In genomic region chr4:37665347-37666009, GRCh38 we compare ENCODE assay signal across 16 cellular contexts. TPM values are rescaled to one million over a fixed set of nuclear protein-coding genes. Genes with fewer than 3 reads are reported as not detected.
DNase-seq lines count a peak whose midpoint lies in the region; ATAC-seq, FAIRE-seq and TF ChIP-seq lines count a peak whose summit lies in the region.
"Had no signal": no experiment of that assay in that cellular context is flagged by ENCODE, and none has a peak within 500 bp of the region (broad histone marks: within the 10 kb centered on the region; RNA-seq: fewer than 3 reads in every experiment).

No MANE protein-coding gene starts in this region.

- no TSS peak for BruUV-seq in Caco-2 (replicated peaks; lab: Mats Ljungman, UMichigan)

- H3K4me1 Mint-ChIP-seq in Caco-2 (ENCODE audit: low read depth, unreplicated experiment) = peaks cover 22% of the 10 kb centered on the region

- H3K36me3 Mint-ChIP-seq in Caco-2 (ENCODE audit: insufficient read depth, unreplicated experiment) = peaks cover 5% of the 10 kb centered on the region
- H3K36me3 Mint-ChIP-seq: natural killer cell treated with Interleukin-12 subunit alpha and Interleukin-12 subunit beta and Interleukin-15 and Interleukin-18, amount 100 ng/mL, for 72 hours had no signal

- H3K4me3 Mint-ChIP-seq in Caco-2 (ENCODE audit: unreplicated experiment) = peak overlapping the region; percentile 51
- H3K4me3 Mint-ChIP-seq: activated CD4-positive, alpha-beta memory T cell treated with anti-CD3 and anti-CD28 coated beads, Interleukin-2, amount 10 ng/mL, durations not matched to agents 7 days and 5 days; T-helper 17 cell had no signal

- no peak overlapping the region for H3K4me3 ChIP-seq in Caco-2 (ENCODE audit: low read depth, low read length)
- no peak overlapping the region for H3K4me3 ChIP-seq in kidney (ENCODE audit: low read length in 2 of 2)
- H3K4me3 ChIP-seq in rectal smooth muscle tissue (ENCODE audit: low read length) = no peak overlapping the region

- H3K27me3 Mint-ChIP-seq in Caco-2 (ENCODE audit: insufficient read depth, unreplicated experiment) = no peaks in the 10 kb centered on the region
- H3K27me3 Mint-ChIP-seq: activated CD4-positive, alpha-beta memory T cell treated with anti-CD3 and anti-CD28 coated beads, Interleukin-2, amount 10 ng/mL, durations not matched to agents 7 days and 5 days; natural killer cell treated with Interleukin-12 subunit alpha and Interleukin-12 subunit beta and Interleukin-15 and Interleukin-18, amount 100 ng/mL, for 72 hours; T-helper 17 cell had no signal

- CTCF ChIA-PET in Caco-2 (lab: Charles Lee) = interaction anchor here (0.5 kb wide), 1 partner anchor 267 kb away, joined by 3 read pairs; no protein-coding TSS in a partner anchor

- peak overlapping the region; percentile 22 for H3K27ac ChIP-seq in caudate nucleus (ENCODE audit: low read depth, low read length)
- H3K27ac ChIP-seq in kidney (ENCODE audit: low read depth in 2 of 2, low read length in 2 of 2) = peak overlapping the region; percentile 82 to 90
- H3K27ac ChIP-seq in rectal smooth muscle tissue (ENCODE audit: low read depth, low read length) = peak overlapping the region; percentile 11
- H3K27ac ChIP-seq: foreskin keratinocyte, HL-60 had no signal

- H3K9me3 ChIP-seq in Caco-2 = no peaks in the 10 kb centered on the region
- H3K9me3 ChIP-seq in kidney (ENCODE audit: control insufficient read depth in 1 of 2, low read length in 2 of 2) = no peaks in the 10 kb centered on the region

- no peaks in the 10 kb centered on the region for H3K9me3 Mint-ChIP-seq in Caco-2 (ENCODE audit: unreplicated experiment)
- H3K9me3 Mint-ChIP-seq: natural killer cell treated with Interleukin-12 subunit alpha and Interleukin-12 subunit beta and Interleukin-15 and Interleukin-18, amount 100 ng/mL, for 72 hours had no signal

- no peak for FAIRE-seq in kidney (lab: Jason Lieb, UNC)

- ATAC-seq in GM18519 (IDR thresholded peaks at IDR 0.05; ENCODE audit: low FRiP score, unreplicated experiment) (no peak), GM18873 (IDR thresholded peaks at IDR 0.05; ENCODE audit: low FRiP score, unreplicated experiment) (no peak), GM21360 (IDR thresholded peaks at IDR 0.05; ENCODE audit: unreplicated experiment) (no peak)
- ATAC-seq: natural killer cell treated with Interleukin-12 subunit alpha and Interleukin-12 subunit beta and Interleukin-15 and Interleukin-18, amount 100 ng/mL, for 72 hours; T-helper 17 cell had no signal

- peaks cover 66% of the 10 kb centered on the region for H3K4me1 ChIP-seq in Caco-2
- H3K4me1 ChIP-seq in kidney (ENCODE audit: control insufficient read depth in 1 of 2, insufficient read depth in 1 of 2, low read depth in 1 of 2, low read length in 2 of 2) = peaks cover 29 to 38% of the 10 kb centered on the region in 2 donors
- peaks cover 7% of the 10 kb centered on the region for H3K4me1 ChIP-seq in rectal smooth muscle tissue (ENCODE audit: control insufficient read depth, insufficient read depth, low read length)

- no peak for DNase-seq in Caco-2
- DNase-seq in caudate nucleus (lab: John Stamatoyannopoulos, UW) = no peak
- no peak for DNase-seq in kidney
- DNase-seq in HUDEP-2 (lab: John Stamatoyannopoulos, UW; ENCODE audit: unreplicated experiment in 76 of 76) = no peak
- DNase-seq: activated CD4-positive, alpha-beta memory T cell treated with anti-CD3 and anti-CD28 coated beads, Interleukin-2, amount 10 ng/mL, durations not matched to agents 7 days and 5 days; foreskin keratinocyte; NCI-H1417 treated with DMSO at 0.1 percent for 48 hours; NK-92 treated with Interleukin-12 subunit alpha and Interleukin-12 subunit beta, amount 100 ng/mL, for 24 hours; stimulated activated CD4-positive, alpha-beta T cell treated with anti-CD3 and anti-CD28 coated beads, Interleukin-4, amount 100 ng/mL, for 4 hours; T-helper 17 cell had no signal

- intact Hi-C loops in Caco-2 (cut with micrococcal nuclease; ENCODE audit: unreplicated experiment) (loop anchor here (1.0 kb wide), 1 partner anchor 17 kb away; no protein-coding TSS in a partner anchor), kidney (cut with DNase I) (no loop called here)

- POLR2A ChIA-PET in Caco-2 (lab: Charles Lee) = no interaction called here

- H3K27me3 ChIP-seq in Caco-2 (replicated peaks; ENCODE audit: control insufficient read depth, insufficient read depth, low read length) = no peaks in the 10 kb centered on the region
- H3K27me3 ChIP-seq in rectal smooth muscle tissue (ENCODE audit: control insufficient read depth, insufficient read depth, low read length) = no peaks in the 10 kb centered on the region
- H3K27me3 ChIP-seq: foreskin keratinocyte had no signal

- H3K27ac Mint-ChIP-seq in Caco-2 (ENCODE audit: unreplicated experiment) = peak overlapping the region; percentile 94
- H3K27ac Mint-ChIP-seq: activated CD4-positive, alpha-beta memory T cell treated with anti-CD3 and anti-CD28 coated beads, Interleukin-2, amount 10 ng/mL, durations not matched to agents 7 days and 5 days; T-helper 17 cell had no signal

- H3K36me3 ChIP-seq in Caco-2 (ENCODE audit: control insufficient read depth, insufficient read depth, low read length) (no peaks in the 10 kb centered on the region), kidney (ENCODE audit: control insufficient read depth in 1 of 2, insufficient read depth in 2 of 2, low read length in 2 of 2) (no peaks in the 10 kb centered on the region), rectal smooth muscle tissue (ENCODE audit: control insufficient read depth, insufficient read depth, low read length) (no peaks in the 10 kb centered on the region)

- H3K9ac ChIP-seq in kidney (ENCODE audit: low read length in 2 of 2) (no peak overlapping the region), rectal smooth muscle tissue (ENCODE audit: low read length) (no peak overlapping the region)

- TF ChIP-seq CTCF in Caco-2 (IDR thresholded peaks at IDR 0.05; ENCODE audit: insufficient read depth in 1 of 2, low read depth in 1 of 2, low read length in 1 of 2, severe bottlenecking in 1 of 2, unreplicated experiment in 1 of 2) = no peak
- no peak for TF ChIP-seq CTCF in kidney (IDR thresholded peaks at IDR 0.05; ENCODE audit: borderline replicate concordance, extremely low read depth, insufficient read depth)

RNA-seq across cellular contexts. Expression of gene RELL1, which starts 20.7 kb away (rescaled TPM):
- total RNA-seq in Caco-2 (2022) (45.3 and 48.5 TPM in 2 replicates), kidney (38.4 TPM)
- polyA plus RNA-seq in kidney (ENCODE audit: insufficient read depth, low read depth, low replicate concordance) = 1.4 TPM

Comparison
In these comparisons a context has a peak if more than half of its experiments do, and no peak if none do; other contexts are left out.
1. H3K27ac ChIP-seq: peak in every context shown above with its lines; median percentile 86 in kidney; 22 in caudate nucleus; 11 in rectal smooth muscle tissue.